8 cellular contexts compared by ENCODE assay signal in genomic region chr15:90524018-90524803, GRCh38. TPM values are rescaled to one million over a fixed set of nuclear protein-coding genes. Genes with fewer than 3 reads are reported as not detected.
DNase-seq lines count a peak whose midpoint lies in the region; ATAC-seq lines count a peak whose summit lies in the region.
"Not testable (repeated sequence)": the region's sequence is repeated elsewhere in the genome, so short reads cannot be mapped to it uniquely, and the experiment has no call there.

No MANE protein-coding gene starts in this region.

- H3K36me3 Mint-ChIP-seq in activated T-helper 1 cell treated with anti-CD3 and anti-CD28 coated beads, Interleukin-12 subunit alpha, Interleukin-12 subunit beta, Interleukin-2, Interleukin-4 antibody, amounts not matched to agents 30 ng/mL and 10 ng/mL and 1 ng/mL, durations not matched to agents 14 hours and 24 hours and 36 hours (ENCODE audit: low read depth) = not testable (repeated sequence)

- peak overlapping the region; percentile 55 for H3K27ac Mint-ChIP-seq in activated T-helper 1 cell treated with anti-CD3 and anti-CD28 coated beads, Interleukin-12 subunit alpha, Interleukin-12 subunit beta, Interleukin-2, Interleukin-4 antibody, amounts not matched to agents 30 ng/mL and 10 ng/mL and 1 ng/mL, durations not matched to agents 14 hours and 24 hours and 36 hours

- intact Hi-C loops in activated T-helper 1 cell treated with anti-CD3 and anti-CD28 coated beads, Interleukin-12 subunit alpha, Interleukin-12 subunit beta, Interleukin-2, Interleukin-4 antibody, amounts not matched to agents 30 ng/mL and 10 ng/mL and 1 ng/mL, durations not matched to agents 14 hours and 24 hours and 36 hours (cut with micrococcal nuclease) = not testable (repeated sequence)

- not testable (repeated sequence) for H3K27me3 ChIP-seq in MG63

- ATAC-seq in GM18907 (IDR thresholded peaks at IDR 0.05; ENCODE audit: unreplicated experiment) = peak; percentile 82
- ATAC-seq in GM21390 (IDR thresholded peaks at IDR 0.05; ENCODE audit: unreplicated experiment) = peak; percentile 68
- ATAC-seq in HG02610 (IDR thresholded peaks at IDR 0.05; ENCODE audit: unreplicated experiment) = peak; percentile 65
- ATAC-seq in HG03108 (IDR thresholded peaks at IDR 0.05; ENCODE audit: unreplicated experiment) = peak; percentile 74

- H3K27me3 Mint-ChIP-seq in activated T-helper 1 cell treated with anti-CD3 and anti-CD28 coated beads, Interleukin-12 subunit alpha, Interleukin-12 subunit beta, Interleukin-2, Interleukin-4 antibody, amounts not matched to agents 30 ng/mL and 10 ng/mL and 1 ng/mL, durations not matched to agents 14 hours and 24 hours and 36 hours (ENCODE audit: insufficient read depth) = not testable (repeated sequence)

- H3K9me3 Mint-ChIP-seq in activated T-helper 1 cell treated with anti-CD3 and anti-CD28 coated beads, Interleukin-12 subunit alpha, Interleukin-12 subunit beta, Interleukin-2, Interleukin-4 antibody, amounts not matched to agents 30 ng/mL and 10 ng/mL and 1 ng/mL, durations not matched to agents 14 hours and 24 hours and 36 hours = not testable (repeated sequence)

- H3K9me3 ChIP-seq in MG63 = not testable (repeated sequence)

- not testable (repeated sequence) for H3K36me3 ChIP-seq in MG63

- H3K4me1 Mint-ChIP-seq in activated T-helper 1 cell treated with anti-CD3 and anti-CD28 coated beads, Interleukin-12 subunit alpha, Interleukin-12 subunit beta, Interleukin-2, Interleukin-4 antibody, amounts not matched to agents 30 ng/mL and 10 ng/mL and 1 ng/mL, durations not matched to agents 14 hours and 24 hours and 36 hours (ENCODE audit: low read depth) = peaks cover 28% of the 10 kb centered on the region

- DNase-seq in ELR (ENCODE audit: low read depth) (peak; percentile 48), MG63 (peak; percentile 41), iris pigment epithelial cell (ENCODE audit: low read depth) (peak; percentile 19)
- DNase-seq in activated T-helper 1 cell treated with anti-CD3 and anti-CD28 coated beads, Interleukin-12 subunit alpha, Interleukin-12 subunit beta, Interleukin-2, Interleukin-4 antibody, amounts not matched to agents 30 ng/mL and 10 ng/mL and 1 ng/mL, durations not matched to agents 14 hours and 24 hours and 36 hours (ENCODE audit: low spot score) = not testable (repeated sequence)

- not testable (repeated sequence) for H3K4me3 ChIP-seq in MG63

- not testable (repeated sequence) for H3K4me3 Mint-ChIP-seq in activated T-helper 1 cell treated with anti-CD3 and anti-CD28 coated beads, Interleukin-12 subunit alpha, Interleukin-12 subunit beta, Interleukin-2, Interleukin-4 antibody, amounts not matched to agents 30 ng/mL and 10 ng/mL and 1 ng/mL, durations not matched to agents 14 hours and 24 hours and 36 hours

RNA-seq across cellular contexts. Expression of gene CRTC3, which starts 5.5 kb away (rescaled TPM):
- total RNA-seq in MG63 (2014; rRNA removed; shearing (Covaris generic); ENCODE audit: low replicate concordance) = 3.8 and 5.6 TPM in 2 replicates
- 54.0 and 61.2 TPM in 2 replicates for total RNA-seq in activated T-helper 1 cell treated with anti-CD3 and anti-CD28 coated beads, Interleukin-12 subunit alpha, Interleukin-12 subunit beta, Interleukin-2, Interleukin-4 antibody, amounts not matched to agents 30 ng/mL and 10 ng/mL and 1 ng/mL, durations not matched to agents 14 hours and 24 hours and 36 hours
